Comparison of ENCODE assay signal across 20 cellular contexts in the genomic region with DNA sequence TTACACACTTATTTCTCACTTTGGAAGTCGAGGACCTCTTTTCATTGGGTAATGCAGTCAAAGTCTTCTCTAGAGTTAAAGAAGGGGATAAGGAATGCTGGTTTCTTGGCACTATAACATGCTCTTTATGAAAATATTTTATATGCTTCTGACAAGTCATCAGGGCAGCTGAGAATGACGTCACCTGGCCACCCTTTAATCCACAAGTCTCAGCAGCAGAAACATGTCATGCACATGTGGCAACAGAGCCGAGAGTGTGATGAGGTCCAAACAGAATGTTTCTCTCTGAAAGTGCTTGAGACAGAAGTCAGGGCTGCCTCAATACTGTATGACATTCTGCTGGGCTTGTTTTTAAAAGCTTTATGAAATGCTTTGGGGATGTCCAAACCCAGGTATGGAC.
A peak's percentile ranks its signal among the peaks of the same experiment; 100 is the strongest.
DNase-seq lines count a peak whose midpoint lies in the region; ATAC-seq, FAIRE-seq and TF ChIP-seq lines count a peak whose summit lies in the region.
"Had no signal": no experiment of that assay in that cellular context is flagged by ENCODE, and none has a peak within 500 bp of the region (broad histone marks: within the 10 kb centered on the region; RNA-seq: fewer than 3 reads in every experiment).

No MANE protein-coding gene starts in this region.

- no peak overlapping the region for H3K4me3 ChIP-seq in bronchial epithelial cell (ENCODE audit: low read depth, low read length)
- no peak overlapping the region for H3K4me3 ChIP-seq in foreskin fibroblast (ENCODE audit: low read depth in 1 of 2, low read length in 2 of 2)
- H3K4me3 ChIP-seq in retinal pigment epithelial cell (ENCODE audit: low read length), result no peak overlapping the region
- no peak overlapping the region for H3K4me3 ChIP-seq in brain microvascular endothelial cell (ENCODE audit: low read depth, low read length)

- no peak overlapping the region for H3K27ac ChIP-seq in brain microvascular endothelial cell
- H3K27ac ChIP-seq: 22Rv1 had no signal

- H3K36me3 ChIP-seq in bronchial epithelial cell (ENCODE audit: control insufficient read depth, insufficient read depth, low read length), result no peaks in the 10 kb centered on the region
- no peaks in the 10 kb centered on the region for H3K36me3 ChIP-seq in brain microvascular endothelial cell (replicated peaks)

- ATAC-seq in HG03432 (IDR thresholded peaks at IDR 0.05; ENCODE audit: unreplicated experiment), result no peak

- TF ChIP-seq CTCF in bronchial epithelial cell (IDR thresholded peaks at IDR 0.05; ENCODE audit: insufficient read depth, low read length, severe bottlenecking) (no peak), foreskin fibroblast (IDR thresholded peaks at IDR 0.05; ENCODE audit: low read depth, low read length) (no peak), retinal pigment epithelial cell (conservative IDR thresholded peaks at IDR 0.05; ENCODE audit: low read depth, low read length) (no peak), brain microvascular endothelial cell (IDR thresholded peaks at IDR 0.05; ENCODE audit: low read depth, low read length, missing control alignments) (no peak)

- in situ Hi-C loops in brain microvascular endothelial cell (cut with HindIII; ENCODE audit: low pct_ligation_motif_present, low sequenced_read_pairs), result no loop called here

- no peaks in the 10 kb centered on the region for H3K27me3 ChIP-seq in bronchial epithelial cell (ENCODE audit: control insufficient read depth, insufficient read depth, low read length)
- no peaks in the 10 kb centered on the region for H3K27me3 ChIP-seq in brain microvascular endothelial cell (replicated peaks)

- DNase-seq in DMS53 (lab: John Stamatoyannopoulos, UW), result peak; percentile 12
- no peak for DNase-seq in DMS53 treated with DMSO at 0.1 percent for 48 hours (lab: John Stamatoyannopoulos, UW; ENCODE audit: unreplicated experiment)
- peak; percentile 92 for DNase-seq in bronchial epithelial cell (ENCODE audit: low read depth)
- DNase-seq in foreskin fibroblast, result peak; percentile 9 to 30
- DNase-seq in retinal pigment epithelial cell (ENCODE audit: low read depth), result peak; percentile 47
- no peak for DNase-seq in brain microvascular endothelial cell
- no peak for DNase-seq in iPS-NIHi7 (ENCODE audit: extremely low spot score)
- DNase-seq: activated CD4-positive, alpha-beta memory T cell treated with anti-CD3 and anti-CD28 coated beads, Interleukin-2, amount 10 ng/mL, durations not matched to agents 7 days and 5 days; activated CD4-positive, CD25-positive, alpha-beta regulatory T cell; amniotic stem cell; Caco-2; H9; NCI-H1048; NCI-H2029; NCI-H446 treated with DMSO at 0.1 percent for 48 hours; NK-92 treated with Interleukin-12 subunit alpha and Interleukin-12 subunit beta, amount 100 ng/mL, for 24 hours; stimulated activated CD8-positive, alpha-beta memory T cell treated with anti-CD3 and anti-CD28 coated beads, Interleukin-4, amount 100 ng/mL, for 48 hours had no signal

- no peak for FAIRE-seq in bronchial epithelial cell (lab: Jason Lieb, UNC)
- FAIRE-seq: RCC 7860 had no signal

Comparison
In these comparisons a context has a peak if more than half of its experiments do, and no peak if none do; other contexts are left out.
1. DNase-seq: peak in DMS53 (single experiment), bronchial epithelial cell (single experiment), foreskin fibroblast (2 of 2) and retinal pigment epithelial cell (single experiment); none in DMS53 treated with DMSO at 0.1 percent for 48 hours (single experiment), brain microvascular endothelial cell (single experiment) and iPS-NIHi7 (single experiment).